In the genomic region with DNA sequence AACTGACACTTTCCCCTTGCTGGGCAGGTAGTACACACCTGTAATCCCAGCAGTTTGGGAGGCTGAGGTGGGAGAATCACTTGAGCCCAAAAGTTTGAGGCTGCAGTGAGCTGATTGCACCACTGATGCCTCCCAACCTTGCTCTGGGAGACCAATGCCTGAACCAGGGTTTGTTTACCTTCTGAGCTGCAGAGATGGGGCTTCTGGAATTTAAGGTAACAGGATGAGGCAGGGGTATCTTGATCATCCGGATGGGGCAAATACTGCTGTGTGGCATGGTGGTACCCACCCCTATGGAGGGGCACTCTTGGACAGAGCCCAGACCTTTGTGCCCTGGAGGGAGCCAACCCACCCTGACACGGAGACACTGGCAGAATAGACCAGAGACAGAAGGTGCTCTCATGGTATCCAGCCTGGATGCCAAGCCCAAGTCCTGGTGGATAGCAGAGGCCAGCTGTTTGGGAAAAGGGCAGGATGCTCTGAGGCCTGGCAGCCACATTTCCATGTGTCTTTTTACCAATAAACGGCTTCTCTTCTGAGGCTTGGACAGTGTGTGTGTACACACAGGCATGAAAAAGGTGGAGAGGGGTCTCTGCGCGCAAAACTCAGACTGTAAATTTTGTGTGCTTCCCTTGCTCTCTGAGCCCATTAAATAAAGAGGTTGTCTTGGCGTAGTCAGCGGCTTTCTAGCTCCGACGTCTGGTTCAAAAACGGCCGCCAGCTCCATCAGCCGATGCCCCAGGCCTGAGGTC, we compare ENCODE assay signal across 8 cellular contexts. TPM values are rescaled to one million over a fixed set of nuclear protein-coding genes. Genes with fewer than 3 reads are reported as not detected.
DNase-seq lines count a peak whose midpoint lies in the region; ATAC-seq and TF ChIP-seq lines count a peak whose summit lies in the region.

No MANE protein-coding gene starts in this region.

- intact Hi-C loops in lower lobe of right lung (cut with DNase I), result no loop called here

- no peak for TF ChIP-seq CTCF in astrocyte of the spinal cord (IDR thresholded peaks at IDR 0.05; ENCODE audit: low read depth, low read length)
- TF ChIP-seq CTCF in lower lobe of right lung (IDR thresholded peaks at IDR 0.05), result no peak

- peak overlapping the region; percentile 43 for H3K4me3 ChIP-seq in astrocyte of the spinal cord (ENCODE audit: low read depth, low read length)
- H3K4me3 ChIP-seq in lower lobe of right lung, result peak overlapping the region; percentile 78
- peak overlapping the region; percentile 58 for H3K4me3 ChIP-seq in urinary bladder (ENCODE audit: low read depth, low read length)

- H3K36me3 Mint-ChIP-seq in activated naive CD4-positive, alpha-beta T cell treated with anti-CD3 and anti-CD28 coated beads, Interleukin-2, amount 50 U/mL, for 24 hours, result peaks cover 2% of the 10 kb centered on the region

- no peak for DNase-seq in activated naive CD4-positive, alpha-beta T cell (lab: John Stamatoyannopoulos, UW)
- no peak for DNase-seq in astrocyte of the spinal cord (ENCODE audit: low read depth, low spot score)
- DNase-seq in lower lobe of right lung, result no peak
- DNase-seq in NCI-H1930 (lab: John Stamatoyannopoulos, UW), result no peak
- no peak for DNase-seq in A172 (ENCODE audit: low spot score)
- no peak for DNase-seq in effector CD4-positive, alpha-beta T cell

- in situ Hi-C loops in astrocyte of the spinal cord (cut with HindIII; ENCODE audit: low sequenced_read_pairs), result no loop called here

- H3K4me1 ChIP-seq in lower lobe of right lung (peaks cover 39% of the 10 kb centered on the region), urinary bladder (ENCODE audit: insufficient read depth) (no peaks in the 10 kb centered on the region)

- peak overlapping the region; percentile 79 for H3K27ac Mint-ChIP-seq in activated naive CD4-positive, alpha-beta T cell treated with anti-CD3 and anti-CD28 coated beads, Interleukin-2, amount 50 U/mL, for 24 hours

- no peak for ATAC-seq in lower lobe of right lung

- H3K27me3 ChIP-seq in lower lobe of right lung (ENCODE audit: low read depth), result no peaks in the 10 kb centered on the region

- no peaks in the 10 kb centered on the region for H3K9me3 Mint-ChIP-seq in activated naive CD4-positive, alpha-beta T cell treated with anti-CD3 and anti-CD28 coated beads, Interleukin-2, amount 50 U/mL, for 24 hours

- 10% methylated on average over 12 of the region's 12 CpGs for WGBS in urinary bladder

- peaks cover 43% of the 10 kb centered on the region for H3K4me1 Mint-ChIP-seq in activated naive CD4-positive, alpha-beta T cell treated with anti-CD3 and anti-CD28 coated beads, Interleukin-2, amount 50 U/mL, for 24 hours

- H3K36me3 ChIP-seq in lower lobe of right lung, result peaks cover 18% of the 10 kb centered on the region
- no peaks in the 10 kb centered on the region for H3K36me3 ChIP-seq in urinary bladder (ENCODE audit: insufficient read depth)

- H3K4me3 Mint-ChIP-seq in activated naive CD4-positive, alpha-beta T cell treated with anti-CD3 and anti-CD28 coated beads, Interleukin-2, amount 50 U/mL, for 24 hours, result peak overlapping the region; percentile 89

- H3K27ac ChIP-seq in lower lobe of right lung (peak overlapping the region; percentile 80), urinary bladder (ENCODE audit: low read depth) (peak overlapping the region; percentile 63)

- H3K27me3 Mint-ChIP-seq in activated naive CD4-positive, alpha-beta T cell treated with anti-CD3 and anti-CD28 coated beads, Interleukin-2, amount 50 U/mL, for 24 hours, result no peaks in the 10 kb centered on the region

- H3K9me3 ChIP-seq in lower lobe of right lung, result no peaks in the 10 kb centered on the region

RNA-seq across cellular contexts. Expression of gene ZNF48, which starts 4.4 kb away (rescaled TPM):
- total RNA-seq in lower lobe of right lung, result 6.2 TPM
- 6.7 TPM for total RNA-seq in urinary bladder
- polyA plus RNA-seq in urinary bladder, result 10.2 TPM
- 19.1 and 20.7 TPM in 2 replicates for total RNA-seq in A172 (2014; rRNA removed; shearing (Covaris generic))

RNA-seq across cellular contexts. Expression of gene ZNF771, which starts 7.8 kb away (rescaled TPM):
- total RNA-seq in lower lobe of right lung (3.8 TPM), urinary bladder (5.2 TPM)
- polyA plus RNA-seq in urinary bladder, result 18.6 TPM
- total RNA-seq in A172 (2014; rRNA removed; shearing (Covaris generic)), result 19.2 and 27.4 TPM in 2 replicates

RNA-seq across cellular contexts. Expression of gene SEPTIN1, which starts 17.2 kb away (rescaled TPM):
- total RNA-seq in lower lobe of right lung (6.0 TPM), urinary bladder (0.37 TPM)
- 3.5 TPM for polyA plus RNA-seq in urinary bladder
- total RNA-seq in A172 (2014; rRNA removed; shearing (Covaris generic)), result not detected in 2 replicates

RNA-seq across cellular contexts. Expression of gene MYL11, which starts 25.0 kb away (rescaled TPM):
- total RNA-seq in lower lobe of right lung, result not detected
- 165 TPM for total RNA-seq in urinary bladder
- polyA plus RNA-seq in urinary bladder, result 1.4 TPM
- total RNA-seq in A172 (2014; rRNA removed; shearing (Covaris generic)), result not detected in 2 replicates

RNA-seq across cellular contexts. Expression of gene TBC1D10B, which starts 29.3 kb away (rescaled TPM):
- total RNA-seq in lower lobe of right lung (36.9 TPM), urinary bladder (18.9 TPM)
- 29.5 TPM for polyA plus RNA-seq in urinary bladder
- total RNA-seq in A172 (2014; rRNA removed; shearing (Covaris generic)), result 47.0 and 55.6 TPM in 2 replicates
